20 cellular contexts compared by ENCODE assay signal in the genomic region with DNA sequence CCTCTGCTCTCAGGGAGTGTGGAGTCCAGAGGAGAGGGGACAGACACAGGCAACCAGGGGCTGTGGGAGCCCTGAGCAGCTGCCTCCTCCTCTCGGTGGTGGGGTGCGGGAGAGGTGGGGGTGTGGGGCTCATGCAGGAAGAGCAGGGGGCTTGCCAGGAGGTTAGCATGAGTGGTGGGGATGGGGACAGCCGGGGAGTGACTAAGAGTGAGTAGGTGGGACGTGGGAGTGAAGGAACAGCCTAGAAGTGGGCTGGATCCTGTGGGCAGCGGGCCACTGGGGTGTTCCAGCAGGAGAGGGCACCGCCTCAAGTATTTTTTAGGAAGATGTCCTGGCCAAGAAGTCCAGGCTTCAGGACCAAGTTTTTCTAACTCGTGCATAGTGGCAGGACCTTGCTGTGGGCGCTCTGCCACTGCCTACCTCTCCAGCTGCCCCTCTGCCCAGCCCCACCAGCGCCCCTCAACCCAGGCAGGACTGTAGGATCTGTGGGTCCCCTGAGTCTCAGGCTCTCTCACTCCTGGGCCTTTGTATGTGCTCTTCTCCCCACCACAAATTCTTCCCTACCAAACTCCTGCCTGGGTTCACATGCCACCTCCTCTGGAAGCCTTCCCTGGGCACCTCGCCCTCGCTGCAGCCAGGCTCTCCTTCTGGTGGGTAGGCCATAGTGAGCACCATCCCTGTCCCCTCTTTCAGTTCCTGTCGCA. TPM values are rescaled to one million over a fixed set of nuclear protein-coding genes. Genes with fewer than 3 reads are reported as not detected.
DNase-seq lines count a peak whose midpoint lies in the region; ATAC-seq and TF ChIP-seq lines count a peak whose summit lies in the region.
"Had no signal": no experiment of that assay in that cellular context is flagged by ENCODE, and none has a peak within 500 bp of the region (broad histone marks: within the 10 kb centered on the region; RNA-seq: fewer than 3 reads in every experiment).

No MANE protein-coding gene starts in this region.

- H3K4me1 Mint-ChIP-seq in chondrocyte (ENCODE audit: low read depth): no peaks in the 10 kb centered on the region

- H3K27ac ChIP-seq in OCI-LY3 (ENCODE audit: low read length) (no peak overlapping the region), osteoblast (ENCODE audit: low read depth, low read length) (no peak overlapping the region)
- H3K27ac ChIP-seq: HL-60, KMS-11 had no signal

- TF ChIP-seq CTCF in OCI-LY3 (IDR thresholded peaks at IDR 0.05; ENCODE audit: low read depth, low read length) (no peak), chondrocyte (IDR thresholded peaks at IDR 0.05) (no peak), osteoblast (IDR thresholded peaks at IDR 0.05; ENCODE audit: extremely low read depth, low read depth, low read length) (no peak)

- no peak overlapping the region for H3K4me3 ChIP-seq in H7 (ENCODE audit: insufficient read depth, low read depth, low read length)
- no peak overlapping the region for H3K4me3 ChIP-seq in OCI-LY3 (ENCODE audit: low read length)
- no peak overlapping the region for H3K4me3 ChIP-seq in osteoblast (ENCODE audit: insufficient read depth, low read length)

- no peaks in the 10 kb centered on the region for H3K36me3 ChIP-seq in H7 (replicated peaks; ENCODE audit: control insufficient read depth, insufficient read depth, low read length)
- H3K36me3 ChIP-seq in OCI-LY3 (replicated peaks; ENCODE audit: low read depth, low read length): no peaks in the 10 kb centered on the region
- H3K36me3 ChIP-seq in osteoblast (ENCODE audit: insufficient read depth, low read length): no peaks in the 10 kb centered on the region
- H3K36me3 ChIP-seq: BE2C had no signal

- H3K4me1 ChIP-seq in OCI-LY3 (ENCODE audit: low read length) (peaks cover 8% of the 10 kb centered on the region), osteoblast (ENCODE audit: insufficient read depth, low read length) (no peaks in the 10 kb centered on the region)
- H3K4me1 ChIP-seq: BE2C had no signal

- no peaks in the 10 kb centered on the region for H3K36me3 Mint-ChIP-seq in chondrocyte (ENCODE audit: low read depth)
- H3K36me3 Mint-ChIP-seq: CD4-positive, CD25-positive, alpha-beta regulatory T cell had no signal

- H3K27me3 ChIP-seq in H7 (ENCODE audit: control insufficient read depth, insufficient read depth, low read length): no peaks in the 10 kb centered on the region; the same call in 1 of the 2 replicates
- H3K27me3 ChIP-seq in OCI-LY3 (ENCODE audit: low read depth, low read length): no peaks in the 10 kb centered on the region
- no peaks in the 10 kb centered on the region for H3K27me3 ChIP-seq in osteoblast (ENCODE audit: insufficient read depth, low read length)
- H3K27me3 ChIP-seq: BE2C had no signal

- no peak overlapping the region for H3K4me3 Mint-ChIP-seq in chondrocyte (ENCODE audit: unreplicated experiment)
- H3K4me3 Mint-ChIP-seq: CD4-positive, CD25-positive, alpha-beta regulatory T cell had no signal

- H3K27ac Mint-ChIP-seq in chondrocyte (ENCODE audit: unreplicated experiment): no peak overlapping the region

- H3K79me2 ChIP-seq in OCI-LY3 (ENCODE audit: low read length) (no peaks in the 10 kb centered on the region), osteoblast (ENCODE audit: insufficient read depth, low read length) (no peaks in the 10 kb centered on the region)

- no peak overlapping the region for H3K4me2 ChIP-seq in OCI-LY3 (ENCODE audit: low read length)
- no peak overlapping the region for H3K4me2 ChIP-seq in osteoblast (ENCODE audit: insufficient read depth, low read length)
- H3K4me2 ChIP-seq: KMS-11 had no signal

- peak overlapping the region; percentile 33; the same call in 1 of the 2 replicates for H2AFZ ChIP-seq in OCI-LY3 (ENCODE audit: low read depth, low read length)
- no peak overlapping the region for H2AFZ ChIP-seq in osteoblast (ENCODE audit: low read length)

- DNase-seq in H7: peak; percentile 42
- peak; percentile 57 for DNase-seq in chondrocyte (ENCODE audit: low spot score)
- peak; percentile 68 for DNase-seq in osteoblast (ENCODE audit: insufficient read length, low spot score, missing footprints)
- DNase-seq: BE2C; CD4-positive, CD25-positive, alpha-beta regulatory T cell; EL; GF-D8; NCI-H1092 treated with DMSO at 0.1 percent for 48 hours; NCI-H146; NCI-H2029; NCI-H345; NCI-H524 treated with DMSO at 0.1 percent for 48 hours; NCI-H82 had no signal

- no peak overlapping the region for H3K9ac ChIP-seq in OCI-LY3 (ENCODE audit: low read length)
- H3K9ac ChIP-seq: KMS-11 had no signal

- H3K9me3 ChIP-seq in OCI-LY3 (ENCODE audit: insufficient read depth, low read length) (no peaks in the 10 kb centered on the region), osteoblast (ENCODE audit: low read depth, low read length) (no peaks in the 10 kb centered on the region)
- H3K9me3 ChIP-seq: BE2C had no signal

- no peaks in the 10 kb centered on the region for H3K9me3 Mint-ChIP-seq in chondrocyte (ENCODE audit: low read depth)

- no peaks in the 10 kb centered on the region for H3K27me3 Mint-ChIP-seq in chondrocyte (ENCODE audit: low read depth)

- no peaks in the 10 kb centered on the region for H4K20me1 ChIP-seq in OCI-LY3 (ENCODE audit: insufficient read depth, low read length)
- no peaks in the 10 kb centered on the region for H4K20me1 ChIP-seq in osteoblast (ENCODE audit: insufficient read depth, low read length)

- ATAC-seq in HG03175 (IDR thresholded peaks at IDR 0.05; ENCODE audit: unreplicated experiment) (no peak), HG03135 (IDR thresholded peaks at IDR 0.05; ENCODE audit: unreplicated experiment) (no peak), HG02840 (IDR thresholded peaks at IDR 0.05; ENCODE audit: low FRiP score, unreplicated experiment) (no peak)

RNA-seq across cellular contexts. Expression of a gene that starts 18.8 kb away (rescaled TPM):
- 1.1 and 2.7 TPM in 2 replicates for total RNA-seq in H7 (2014; rRNA removed; shearing (Covaris generic))
- total RNA-seq in chondrocyte (0.12 to 0.53 TPM (median 0.13 TPM) in 3 replicates), osteoblast (not detected in 2 replicates)
- total RNA-seq: A673; CD4-positive, CD25-positive, alpha-beta regulatory T cell had no signal

RNA-seq across cellular contexts. Expression of a gene that starts 56.6 kb away (rescaled TPM):
- 133 and 136 TPM in 2 replicates for total RNA-seq in H7 (2014; rRNA removed; shearing (Covaris generic))
- total RNA-seq in chondrocyte (152 to 232 TPM (median 222 TPM) in 3 replicates), osteoblast (270 and 373 TPM in 2 replicates)
